9 cellular contexts compared by ENCODE assay signal in the genomic region with DNA sequence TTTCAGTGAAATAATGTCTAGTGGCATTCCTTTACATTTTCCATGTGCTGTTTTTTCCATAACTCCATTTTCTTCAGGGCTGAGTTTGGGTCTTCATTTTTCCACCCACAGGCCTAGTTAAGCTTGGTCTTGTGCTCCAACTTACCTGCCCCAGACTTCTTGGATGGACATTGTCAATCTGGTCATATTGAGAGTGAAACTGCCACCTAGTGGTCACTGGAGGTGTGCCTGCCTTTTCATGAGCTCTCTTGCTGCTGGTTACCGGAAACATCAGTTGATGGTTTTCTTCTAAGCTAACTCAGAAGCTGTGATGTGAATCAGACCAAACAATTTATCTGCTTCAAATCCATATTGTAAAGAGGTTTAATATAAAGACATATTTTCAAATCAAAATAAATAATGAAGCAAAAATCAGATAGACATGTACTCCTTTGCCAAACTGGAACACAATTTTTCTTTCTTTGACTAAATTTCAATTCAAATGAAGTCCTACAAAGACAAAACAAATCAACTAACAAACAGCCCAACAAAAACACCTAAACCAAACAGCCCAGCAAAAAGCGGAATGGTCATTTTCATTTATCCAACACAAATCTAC.
DNase-seq lines count a peak whose midpoint lies in the region; ATAC-seq and TF ChIP-seq lines count a peak whose summit lies in the region.
"Had no signal": no experiment of that assay in that cellular context is flagged by ENCODE, and none has a peak within 500 bp of the region (broad histone marks: within the 10 kb centered on the region; RNA-seq: fewer than 3 reads in every experiment).

No MANE protein-coding gene starts in this region.

- WGBS in IMR-90 (ENCODE audit: extremely low coverage in 2 of 2, insufficient read length in 1 of 2), 2 experiments: no CpG with 5 or more reads among the region's 2 CpGs
- WGBS in heart left ventricle, 4 donors: 59 to 76% (median 67%) methylated on average over 2 of the region's 2 CpGs

- H3K79me1 ChIP-seq in IMR-90 (ENCODE audit: low read depth in 1 of 2, low read length in 2 of 2): no peaks in the 10 kb centered on the region

- H3K4me3 ChIP-seq in IMR-90 (ENCODE audit: insufficient read depth, low read depth, low read length) (no peak overlapping the region), heart left ventricle (no peak overlapping the region), retinal pigment epithelial cell (ENCODE audit: low read length) (no peak overlapping the region)

- intact Hi-C loops in Calu3 (cut with micrococcal nuclease; ENCODE audit: unreplicated experiment): loop anchor here (5.0 to 10.0 kb wide), 2 partner anchors 105 to 227 kb away; no protein-coding TSS in a partner anchor
- intact Hi-C loops in IMR-90 (cut with micrococcal nuclease): loop anchor here (10.0 kb wide), 1 partner anchor 1085 kb away; a partner anchor contains a TSS
- intact Hi-C loops in heart left ventricle (cut with DNase I): loop anchor here in 8 of 10 donors (5.0 to 10.0 kb wide), 4 partner anchors 257 to 1055 kb away; a partner anchor contains a TSS

- H3K36me3 Mint-ChIP-seq in Calu3 (ENCODE audit: insufficient read depth, unreplicated experiment): no peaks in the 10 kb centered on the region

- no peak overlapping the region for H3K56ac ChIP-seq in IMR-90 (ENCODE audit: extremely low read depth, insufficient read depth, low read length)

- no peaks in the 10 kb centered on the region for H3K27me3 Mint-ChIP-seq in Calu3 (ENCODE audit: unreplicated experiment)
- H3K27me3 Mint-ChIP-seq: dendritic cell treated with granulocyte-macrophage colony-stimulating factor and Interleukin-4, amounts not matched to agents 40 ng/mL and 50 ng/mL, for 4 days had no signal

- H3K27ac Mint-ChIP-seq in Calu3 (ENCODE audit: unreplicated experiment): no peak overlapping the region
- H3K27ac Mint-ChIP-seq: dendritic cell treated with granulocyte-macrophage colony-stimulating factor and Interleukin-4, amounts not matched to agents 40 ng/mL and 50 ng/mL, for 4 days had no signal

- no peak overlapping the region for H4K91ac ChIP-seq in IMR-90 (ENCODE audit: insufficient read depth, low read depth, low read length)

- in situ Hi-C loops in IMR-90 (cut with MboI; ENCODE audit: low sequenced_read_pairs) (loop anchor here (10.0 to 25.0 kb wide), 3 partner anchors 262 to 705 kb away; no protein-coding TSS in a partner anchor), SK-MEL-5 (cut with HindIII; ENCODE audit: low pct_unique_long_range_greater_than_20kb, low sequenced_read_pairs) (no loop called here)

- H3K9me3 ChIP-seq in IMR-90 (ENCODE audit: control insufficient read depth, insufficient read depth, low read length): 0 out of 2 replicates have a peak, but pooled peaks cover 2% of the 10 kb centered on the region
- H3K9me3 ChIP-seq in heart left ventricle: no peaks in the 10 kb centered on the region

- H3K9ac ChIP-seq in IMR-90 (ENCODE audit: low read depth, low read length): no peak overlapping the region

- H4K5ac ChIP-seq in IMR-90 (ENCODE audit: low read depth, low read length): no peak overlapping the region

- H2AK9ac ChIP-seq in IMR-90 (replicated peaks; ENCODE audit: low read depth, low read length, poor library complexity): no peak overlapping the region

- no peak overlapping the region for H2BK15ac ChIP-seq in IMR-90 (ENCODE audit: low read depth, low read length)

- H3K36me3 ChIP-seq in IMR-90 (ENCODE audit: control insufficient read depth, insufficient read depth, low read length) (no peaks in the 10 kb centered on the region), heart left ventricle (no peaks in the 10 kb centered on the region)

- no peak overlapping the region; the same call in 1 of the 2 replicates for H2BK120ac ChIP-seq in IMR-90 (ENCODE audit: low read depth, low read length)

- TF ChIP-seq RAD21 in IMR-90 (IDR thresholded peaks at IDR 0.05; ENCODE audit: low read length): peak; percentile 52

- no peak overlapping the region for H3K23ac ChIP-seq in IMR-90 (ENCODE audit: low read depth, low read length)

- DNase-seq in Calu3: peak; percentile 63
- DNase-seq in IMR-90: peak; percentile 65
- peak; percentile 77 for DNase-seq in SK-MEL-5 (ENCODE audit: low read depth, low spot score)
- DNase-seq in activated naive CD4-positive, alpha-beta T cell treated with anti-CD3 and anti-CD28 coated beads, Interleukin-2, amount 50 U/mL, for 16 hours: peak; percentile 65
- peak in 3 of 5 donors; percentile 24 to 43 (median 34) for DNase-seq in heart left ventricle
- no peak for DNase-seq in retinal pigment epithelial cell (ENCODE audit: low read depth)

- no peak overlapping the region for H3K14ac ChIP-seq in IMR-90 (replicated peaks; ENCODE audit: low read depth, low read length)

- H3K4ac ChIP-seq in IMR-90 (ENCODE audit: low read depth, low read length): no peak overlapping the region

- dilution Hi-C loops in IMR-90 (cut with HindIII; ENCODE audit: low sequenced_read_pairs, unreplicated experiment): no loop called here

- TF ChIP-seq CTCF in Calu3 (IDR thresholded peaks at IDR 0.05; ENCODE audit: unreplicated experiment) (no peak), IMR-90 (conservative IDR thresholded peaks at IDR 0.05; ENCODE audit: low read depth, low read length) (peak; percentile 66), heart left ventricle (IDR thresholded peaks at IDR 0.05) (peak; percentile 68 to 90 (median 78)), retinal pigment epithelial cell (conservative IDR thresholded peaks at IDR 0.05; ENCODE audit: low read depth, low read length) (peak; percentile 97)

- BruUV-seq in Calu3 (replicated peaks; lab: Mats Ljungman, UMichigan): no TSS peak
- BruUV-seq in IMR-90 (replicated peaks; lab: Mats Ljungman, UMichigan): no TSS peak

- no peak overlapping the region for H2BK5ac ChIP-seq in IMR-90 (ENCODE audit: low read depth, low read length, poor library complexity, severe bottlenecking)

- POLR2A ChIA-PET in IMR-90 (lab: Charles Lee; ENCODE audit: unreplicated experiment): no interaction called here

- H3K4me1 ChIP-seq in IMR-90 (ENCODE audit: control insufficient read depth, insufficient read depth, low read length) (peaks cover 14% of the 10 kb centered on the region; the same call in 1 of the 2 replicates), heart left ventricle (peaks cover 0 to 15% (median 0%) of the 10 kb centered on the region in 12 donors)

- H3K27ac ChIP-seq in IMR-90 (ENCODE audit: insufficient read depth, low read length) (no peak overlapping the region), heart left ventricle (no peak overlapping the region)

- TF ChIP-seq POLR2A in IMR-90 (IDR thresholded peaks at IDR 0.05; ENCODE audit: low read depth, low read length): no peak
- TF ChIP-seq POLR2A in heart left ventricle (IDR thresholded peaks at IDR 0.05): no peak

- no peak overlapping the region for H3K4me2 ChIP-seq in IMR-90 (ENCODE audit: low read depth, low read length)

- H2AK5ac ChIP-seq in IMR-90 (ENCODE audit: low read depth, low read length): no peak overlapping the region

- H3K27me3 ChIP-seq in IMR-90 (ENCODE audit: control insufficient read depth, insufficient read depth, low read length) (no peaks in the 10 kb centered on the region), heart left ventricle (peaks cover 0 to 3% (median 0%) of the 10 kb centered on the region in 9 donors)

- no peaks in the 10 kb centered on the region; the same call in 1 of the 2 replicates for H3K9me1 ChIP-seq in IMR-90 (ENCODE audit: insufficient read depth, low read length)

- no peak overlapping the region for H2AFZ ChIP-seq in IMR-90 (replicated peaks; ENCODE audit: low read length, poor library complexity)

- CTCF ChIA-PET in Calu3 (lab: Charles Lee): interaction anchor here (0.5 to 2.2 kb wide), 8 partner anchors 9 to 1013 kb away, joined by 3 to 16 read pairs (median 4); no protein-coding TSS in a partner anchor
- CTCF ChIA-PET in IMR-90 (lab: Yijun Ruan, JAX): interaction anchor here (0.5 to 1.6 kb wide), 15 partner anchors 9 to 1540 kb away, joined by 3 to 8 read pairs (median 3); no protein-coding TSS in a partner anchor

- no peak overlapping the region for H3K4me3 Mint-ChIP-seq in Calu3 (ENCODE audit: low read depth, unreplicated experiment)
- H3K4me3 Mint-ChIP-seq: dendritic cell treated with granulocyte-macrophage colony-stimulating factor and Interleukin-4, amounts not matched to agents 40 ng/mL and 50 ng/mL, for 4 days had no signal

- no peaks in the 10 kb centered on the region for H3K4me1 Mint-ChIP-seq in Calu3 (ENCODE audit: low read depth, unreplicated experiment)

- H4K20me1 ChIP-seq in IMR-90 (ENCODE audit: insufficient read depth, low read length): no peaks in the 10 kb centered on the region

- H3K9me3 Mint-ChIP-seq in Calu3 (ENCODE audit: low read depth, unreplicated experiment): no peaks in the 10 kb centered on the region
- H3K9me3 Mint-ChIP-seq: dendritic cell treated with granulocyte-macrophage colony-stimulating factor and Interleukin-4, amounts not matched to agents 40 ng/mL and 50 ng/mL, for 4 days had no signal

- no peak overlapping the region for H2BK20ac ChIP-seq in IMR-90 (ENCODE audit: low read depth, low read length)

- ATAC-seq in GM19438 (IDR thresholded peaks at IDR 0.05; ENCODE audit: low read depth, unreplicated experiment) (peak; percentile 60), IMR-90 (ENCODE audit: low read depth) (peak; percentile 38; the same call in 1 of the 2 replicates), heart left ventricle (peak in 2 of 4 donors; percentile 25 to 43), HG03095 (IDR thresholded peaks at IDR 0.05; ENCODE audit: unreplicated experiment) (no peak)

- no peak overlapping the region; the same call in 1 of the 2 replicates for H3K18ac ChIP-seq in IMR-90 (ENCODE audit: low read depth, low read length)

- no peak overlapping the region for H4K8ac ChIP-seq in IMR-90 (ENCODE audit: low read depth in 2 of 2, low read length in 2 of 2)

TF ChIP-seq in IMR-90, 13 proteins besides CTCF, POLR2A, EP300 and RAD21:
- TF ChIP-seq SMC3 (IDR thresholded peaks at IDR 0.05; ENCODE audit: low read depth, low read length): peak; percentile 51; the same call in 1 of the 2 replicates
- no peak for TF ChIP-seq RFX5 (IDR thresholded peaks at IDR 0.05; ENCODE audit: low read depth, low read length)
